8 cellular contexts compared by ENCODE assay signal in genomic region chr1:108200627-108201106, GRCh38. TPM values are rescaled to one million over a fixed set of nuclear protein-coding genes. Genes with fewer than 3 reads are reported as not detected.
A peak's percentile ranks its signal among the peaks of the same experiment; 100 is the strongest.
DNase-seq lines count a peak whose midpoint lies in the region; ATAC-seq and TF ChIP-seq lines count a peak whose summit lies in the region.

No MANE protein-coding gene starts in this region.

- TF ChIP-seq CTCF in AG04450 (IDR thresholded peaks at IDR 0.05; ENCODE audit: low read depth, low read length) (peak; percentile 21; the same call in 1 of the 2 replicates), ovary (IDR thresholded peaks at IDR 0.05) (no peak)

- H3K27me3 ChIP-seq in AG04450 (ENCODE audit: control insufficient read depth, insufficient read depth, low read length) (no peaks in the 10 kb centered on the region), HUES6 (ENCODE audit: control insufficient read depth, insufficient read depth, low read length) (peaks cover 9% of the 10 kb centered on the region), adipocyte (replicated peaks; ENCODE audit: control insufficient read depth, insufficient read depth, low read length) (no peaks in the 10 kb centered on the region), ovary (no peaks in the 10 kb centered on the region)

- DNase-seq in AG04450 (ENCODE audit: low read depth, low spot score) (peak; percentile 26), RKO (ENCODE audit: low spot score) (peak; percentile 82), adipocyte (ENCODE audit: low read depth) (peak; percentile 83), head of caudate nucleus (peak; percentile 18 to 89 (median 66)), ovary (peak in 2 of 5 donors; percentile 13 to 26), cortex of kidney (lab: John Stamatoyannopoulos, UW) (no peak)

- H3K36me3 ChIP-seq in HUES6 (ENCODE audit: control insufficient read depth, insufficient read depth, low read length) (peaks cover 19% of the 10 kb centered on the region), adipocyte (ENCODE audit: control insufficient read depth, insufficient read depth, low read length, severe bottlenecking) (peaks cover 8% of the 10 kb centered on the region), ovary (no peaks in the 10 kb centered on the region)

- peak; percentile 16 for ATAC-seq in GM18499 (IDR thresholded peaks at IDR 0.05; ENCODE audit: insufficient read depth, unreplicated experiment)

- no peak overlapping the region for H3K27ac ChIP-seq in AG04450 (ENCODE audit: low read depth, low read length)
- H3K27ac ChIP-seq in HUES6 (ENCODE audit: low read depth, low read length), result no peak overlapping the region
- peak overlapping the region; percentile 47 to 86 for H3K27ac ChIP-seq in ovary

- H3K9ac ChIP-seq in HUES6 (ENCODE audit: low read length), result peak overlapping the region; percentile 98
- peak overlapping the region; percentile 99 for H3K9ac ChIP-seq in adipocyte (ENCODE audit: low read length)

- H3K4me3 ChIP-seq in AG04450 (ENCODE audit: low read depth, low read length), result peak overlapping the region; percentile 89
- H3K4me3 ChIP-seq in HUES6 (ENCODE audit: low read depth, low read length), result peak overlapping the region; percentile 98
- peak overlapping the region; percentile 98 for H3K4me3 ChIP-seq in adipocyte (ENCODE audit: low read length)
- peak overlapping the region; percentile 79 for H3K4me3 ChIP-seq in ovary

- intact Hi-C loops in head of caudate nucleus (cut with DNase I) (no loop called here), ovary (cut with DNase I) (no loop called here)

- TF ChIP-seq EP300 in ovary (IDR thresholded peaks at IDR 0.05), result no peak

- POLR2A ChIA-PET in AG04450 (lab: Yijun Ruan, JAX), result interaction anchor here (0.7 to 1.3 kb wide), 5 partner anchors 9 to 460 kb away, joined by 3 to 4 read pairs (median 3); partner anchors contain the start of genes EEIG2 and HENMT1

- 0 to 2% (median 1%) methylated on average over 11 of the region's 11 CpGs for WGBS in ovary, 3 donors

- TF ChIP-seq POLR2A in ovary (IDR thresholded peaks at IDR 0.05), result no peak

- CTCF ChIA-PET in AG04450 (lab: Charles Lee), result interaction anchor here (0.9 to 2.3 kb wide), 9 partner anchors 11 to 446 kb away, joined by 3 to 10 read pairs (median 5); no protein-coding TSS in a partner anchor

- H3K9me3 ChIP-seq in AG04450 (ENCODE audit: control insufficient read depth, insufficient read depth, low read length), result no peaks in the 10 kb centered on the region; the same call in 1 of the 2 replicates
- no peaks in the 10 kb centered on the region for H3K9me3 ChIP-seq in HUES6 (ENCODE audit: control insufficient read depth, insufficient read depth, low read depth, low read length)
- peaks cover 2% of the 10 kb centered on the region for H3K9me3 ChIP-seq in adipocyte (ENCODE audit: control insufficient read depth, low read length)
- no peaks in the 10 kb centered on the region for H3K9me3 ChIP-seq in ovary

- peaks cover 9% of the 10 kb centered on the region; the same call in 1 of the 2 replicates for H3K4me1 ChIP-seq in HUES6 (ENCODE audit: control insufficient read depth, insufficient read depth, low read length)
- peaks cover 36% of the 10 kb centered on the region for H3K4me1 ChIP-seq in adipocyte (ENCODE audit: control insufficient read depth, insufficient read depth, low read length)
- H3K4me1 ChIP-seq in ovary (ENCODE audit: insufficient read depth), result peaks cover 8% of the 10 kb centered on the region

RNA-seq across cellular contexts. Expression of gene SLC25A24, which starts 0.5 kb away (rescaled TPM):
- polyA plus RNA-seq in AG04450 (2011; rRNA removed) (35.7 and 50.5 TPM in 2 replicates), ovary (10 to 100 TPM; 13.9 to 21.7 TPM)
- polyA minus RNA-seq in AG04450 (2011; rRNA and poly(A)+ RNA removed), result 21.3 and 30.1 TPM in 2 replicates
- total RNA-seq in ovary, result 10 to 100 TPM; 22.3 to 32.7 (median 27.6) TPM

RNA-seq across cellular contexts. Expression of gene NBPF4, which starts 43.2 kb away (rescaled TPM):
- not detected in 2 replicates for polyA plus RNA-seq in AG04450 (2011; rRNA removed)
- polyA minus RNA-seq in AG04450 (2011; rRNA and poly(A)+ RNA removed), result not detected in 2 replicates
- total RNA-seq in ovary, result not detected
- under 1 TPM in 1 of 2 donors, not detected in 1; 0.13 TPM for polyA plus RNA-seq in ovary

Comparison
In these comparisons a context has a peak if more than half of its experiments do, and no peak if none do; other contexts are left out.
1. H3K27ac ChIP-seq: peak in ovary (2 of 2); none in AG04450 (single experiment) and HUES6 (single experiment).
2. Peak in every context shown above with its lines, with median percentiles within 50 percentile points of each other: H3K4me3 ChIP-seq.